17 cellular contexts compared by ENCODE assay signal in the genomic region with DNA sequence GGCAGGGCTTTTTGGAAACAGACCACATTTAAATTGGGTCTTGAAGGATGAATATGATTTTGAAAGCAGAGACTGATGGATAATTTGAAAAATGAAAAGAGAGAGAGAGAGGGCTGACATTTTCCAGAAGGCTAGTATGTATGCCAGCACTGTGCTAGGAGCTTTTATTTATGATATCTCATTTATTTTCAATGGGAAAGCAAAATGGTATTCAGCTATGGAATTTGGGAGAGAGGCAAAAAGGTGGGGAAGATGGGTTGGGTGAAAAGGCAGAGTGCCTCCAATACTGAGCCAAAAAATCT.
"Had no signal": no experiment of that assay in that cellular context is flagged by ENCODE, and none has a peak within 500 bp of the region (broad histone marks: within the 10 kb centered on the region; RNA-seq: fewer than 3 reads in every experiment).

No MANE protein-coding gene starts in this region.

- H3K9me3 Mint-ChIP-seq: naive B cell; nephron; stimulated activated effector memory CD8-positive, alpha-beta T cell treated with anti-CD3 and anti-CD28 coated beads, Interleukin-12 subunit alpha, Interleukin-12 subunit beta, amount 100 ng/mL, for 72 hours; stimulated activated naive CD8-positive, alpha-beta T cell treated with anti-CD3 and anti-CD28 coated beads, Interleukin-15, Interleukin-2, amounts not matched to agents 100 ng/mL and 50 ng/mL, for 24 hours had no signal

- ATAC-seq: esophagus mucosa; heart left ventricle; stimulated activated effector memory CD8-positive, alpha-beta T cell treated with anti-CD3 and anti-CD28 coated beads, Interleukin-12 subunit alpha, Interleukin-12 subunit beta, amount 100 ng/mL, for 72 hours had no signal

- H3K4me1 Mint-ChIP-seq: naive B cell; stimulated activated effector memory CD8-positive, alpha-beta T cell treated with anti-CD3 and anti-CD28 coated beads, Interleukin-12 subunit alpha, Interleukin-12 subunit beta, amount 100 ng/mL, for 72 hours had no signal

- H3K36me3 ChIP-seq: heart left ventricle, prostate gland, tibial nerve had no signal

- H3K27me3 ChIP-seq: heart left ventricle, testis, tibial nerve had no signal

- H3K9me3 ChIP-seq: heart left ventricle, prostate gland, testis, tibial nerve had no signal

- H3K36me3 Mint-ChIP-seq: naive B cell; stimulated activated effector memory CD8-positive, alpha-beta T cell treated with anti-CD3 and anti-CD28 coated beads, Interleukin-12 subunit alpha, Interleukin-12 subunit beta, amount 100 ng/mL, for 72 hours had no signal

- H3K27ac ChIP-seq: parathyroid adenoma, prostate gland, testis had no signal

- H3K4me3 Mint-ChIP-seq: naive B cell; nephron; stimulated activated effector memory CD8-positive, alpha-beta T cell treated with anti-CD3 and anti-CD28 coated beads, Interleukin-12 subunit alpha, Interleukin-12 subunit beta, amount 100 ng/mL, for 72 hours; stimulated activated naive CD8-positive, alpha-beta T cell treated with anti-CD3 and anti-CD28 coated beads, Interleukin-15, Interleukin-2, amounts not matched to agents 100 ng/mL and 50 ng/mL, for 24 hours had no signal

- H3K27me3 Mint-ChIP-seq: stimulated activated naive CD8-positive, alpha-beta T cell treated with anti-CD3 and anti-CD28 coated beads, Interleukin-15, Interleukin-2, amounts not matched to agents 100 ng/mL and 50 ng/mL, for 24 hours had no signal

- H3K4me3 ChIP-seq: heart left ventricle, lung, prostate gland, testis, tibial nerve had no signal

- H3K4me1 ChIP-seq: prostate gland had no signal

- DNase-seq: effector memory CD4-positive, alpha-beta T cell; heart left ventricle; hypothalamus; mesenchymal stem cell; naive B cell; occipital lobe; stimulated activated CD4-positive, alpha-beta T cell treated with anti-CD3 and anti-CD28 coated beads, Interleukin-4, amount 100 ng/mL, for 1 hour; stimulated activated CD8-positive, alpha-beta memory T cell treated with anti-CD3 and anti-CD28 coated beads, Interleukin-4, amount 100 ng/mL, for 48 hours; testis had no signal

- H3K27ac Mint-ChIP-seq: naive B cell; nephron; stimulated activated effector memory CD8-positive, alpha-beta T cell treated with anti-CD3 and anti-CD28 coated beads, Interleukin-12 subunit alpha, Interleukin-12 subunit beta, amount 100 ng/mL, for 72 hours; stimulated activated naive CD8-positive, alpha-beta T cell treated with anti-CD3 and anti-CD28 coated beads, Interleukin-15, Interleukin-2, amounts not matched to agents 100 ng/mL and 50 ng/mL, for 24 hours had no signal
